In genomic region chr17:4059656-4060055, GRCh38 we compare ENCODE assay signal across 15 cellular contexts.
"Had no signal": no experiment of that assay in that cellular context is flagged by ENCODE, and none has a peak within 500 bp of the region (broad histone marks: within the 10 kb centered on the region; RNA-seq: fewer than 3 reads in every experiment).

No MANE protein-coding gene starts in this region.

- H3K4me3 Mint-ChIP-seq: memory B cell; naive thymus-derived CD8-positive, alpha-beta T cell had no signal

- H3K4me1 Mint-ChIP-seq: memory B cell had no signal

- DNase-seq: activated CD4-positive, alpha-beta T cell treated with anti-CD3 and anti-CD28 coated beads for 4 hours; activated naive CD4-positive, alpha-beta T cell treated with Interleukin-2 at 50 U/mL for 16 hours; amniotic stem cell; caudate nucleus; colonic mucosa; hippocampal formation; left ventricle myocardium superior; naive thymus-derived CD8-positive, alpha-beta T cell; occipital lobe; stomach; testis; upper lobe of left lung had no signal

- H3K27ac Mint-ChIP-seq: memory B cell, progenitor cell of endocrine pancreas had no signal

- ATAC-seq: esophagus mucosa; left ventricle myocardium superior; naive thymus-derived CD8-positive, alpha-beta T cell had no signal

- H3K9me3 Mint-ChIP-seq: memory B cell; naive thymus-derived CD8-positive, alpha-beta T cell had no signal

- H3K27me3 Mint-ChIP-seq: memory B cell; naive thymus-derived CD8-positive, alpha-beta T cell; progenitor cell of endocrine pancreas had no signal
